ENCODE assay signal across 3 cellular contexts in genomic region chr3:30293621-30294240, GRCh38.
TF ChIP-seq lines count a peak whose summit lies in the region.

No MANE protein-coding gene starts in this region.

TF ChIP-seq in SK-N-SH, 30 proteins besides CTCF, POLR2A, EP300 and RAD21 (continued from another document):
- TF ChIP-seq TCF12 (IDR thresholded peaks at IDR 0.05) (no peak), POLR2AphosphoS5 (IDR thresholded peaks at IDR 0.05; ENCODE audit: low read depth, low read length) (no peak), MXI1 (IDR thresholded peaks at IDR 0.05; ENCODE audit: low read depth, low read length) (no peak)
TF ChIP-seq in SK-N-SH: peak in this region for 0.

TF ChIP-seq in SK-N-SH treated with all-trans-retinoic acid at 6 μM for 48 hours, 23 proteins besides CTCF, POLR2A, EP300 and RAD21:
- no peak for TF ChIP-seq PATZ1 (CRISPR knock-in tag; IDR thresholded peaks at IDR 0.05; ENCODE audit: borderline replicate concordance)
- no peak for TF ChIP-seq ZNF565 (CRISPR knock-in tag; conservative IDR thresholded peaks at IDR 0.05; ENCODE audit: low read depth)
- no peak for TF ChIP-seq OSR1 (CRISPR knock-in tag; IDR thresholded peaks at IDR 0.05)
- TF ChIP-seq ZFP30 (CRISPR knock-in tag; IDR thresholded peaks at IDR 0.05), result no peak
- TF ChIP-seq CREB5 (CRISPR knock-in tag; IDR thresholded peaks at IDR 0.05; ENCODE audit: low read depth), result no peak
- no peak for TF ChIP-seq TCF4 (CRISPR knock-in tag; IDR thresholded peaks at IDR 0.05; ENCODE audit: borderline replicate concordance)
- no peak for TF ChIP-seq ISL1 (CRISPR knock-in tag; IDR thresholded peaks at IDR 0.05)
- TF ChIP-seq GLIS3 (CRISPR knock-in tag; IDR thresholded peaks at IDR 0.05), result no peak
- TF ChIP-seq ESRRG (CRISPR knock-in tag; IDR thresholded peaks at IDR 0.05), result no peak
- TF ChIP-seq ZC3H10 (CRISPR knock-in tag; IDR thresholded peaks at IDR 0.05), result no peak
- no peak for TF ChIP-seq POU6F1 (CRISPR knock-in tag; IDR thresholded peaks at IDR 0.05; ENCODE audit: borderline replicate concordance, low read depth)
- TF ChIP-seq ZNF8 (CRISPR knock-in tag; IDR thresholded peaks at IDR 0.05), result no peak
- TF ChIP-seq ZFP3 (CRISPR knock-in tag; IDR thresholded peaks at IDR 0.05), result no peak
- TF ChIP-seq CSRNP3 (CRISPR knock-in tag; IDR thresholded peaks at IDR 0.05), result no peak
- TF ChIP-seq SNAI2 (CRISPR knock-in tag; IDR thresholded peaks at IDR 0.05), result no peak
- TF ChIP-seq BACH2 (CRISPR knock-in tag; IDR thresholded peaks at IDR 0.05; ENCODE audit: borderline replicate concordance), result no peak
- TF ChIP-seq ARNTL (CRISPR knock-in tag; IDR thresholded peaks at IDR 0.05; ENCODE audit: borderline replicate concordance, low read depth), result no peak
- no peak for TF ChIP-seq ZNF70 (CRISPR knock-in tag; IDR thresholded peaks at IDR 0.05)
- no peak for TF ChIP-seq CSDC2 (CRISPR knock-in tag; IDR thresholded peaks at IDR 0.05)

TF ChIP-seq in endothelial cell of umbilical vein, 7 proteins besides CTCF, POLR2A, EP300 and RAD21 (continued from another document):
- no peak for TF ChIP-seq MAX (IDR thresholded peaks at IDR 0.05; ENCODE audit: insufficient read depth, insufficient read length)
- TF ChIP-seq EZH2 (IDR thresholded peaks at IDR 0.05; ENCODE audit: borderline replicate concordance, low read depth, low read length, severe bottlenecking), result no peak
- TF ChIP-seq JUN (IDR thresholded peaks at IDR 0.05; ENCODE audit: borderline replicate concordance, insufficient read depth, insufficient read length, low read depth), result no peak
- TF ChIP-seq POLR2AphosphoS5 (IDR thresholded peaks at IDR 0.05; ENCODE audit: insufficient read depth, low read depth, low read length), result no peak
- TF ChIP-seq FOS (IDR thresholded peaks at IDR 0.05; ENCODE audit: borderline replicate concordance, insufficient read depth, low read length), result no peak
